ENCODE assay signal across 1 cellular context in genomic region chr3:187305881-187306280, GRCh38.
A peak's percentile ranks its signal among the peaks of the same experiment; 100 is the strongest.
TF ChIP-seq lines count a peak whose summit lies in the region.

No MANE protein-coding gene starts in this region.

TF ChIP-seq in K562, 482 proteins besides CTCF, POLR2A, EP300 and RAD21 (continued from another document):
- TF ChIP-seq TFE3 (CRISPR knock-in tag; IDR thresholded peaks at IDR 0.05) (peak; percentile 1; the same call in 1 of the 2 replicates), VEZF1 (CRISPR knock-in tag; IDR thresholded peaks at IDR 0.05) (no peak), MLLT1 (IDR thresholded peaks at IDR 0.05) (no peak), USF1 (CRISPR knock-in tag; IDR thresholded peaks at IDR 0.05) (peak; percentile 69), RAD51 (IDR thresholded peaks at IDR 0.05; ENCODE audit: borderline replicate concordance, low read depth) (peak; percentile 22; the same call in 1 of the 2 replicates), IRF9 (tag; IDR thresholded peaks at IDR 0.05) (no peak), ZNF398 (CRISPR knock-in tag; IDR thresholded peaks at IDR 0.05) (no peak), ZNF445 (CRISPR knock-in tag; IDR thresholded peaks at IDR 0.05; ENCODE audit: low read depth) (no peak), PRPF4 (IDR thresholded peaks at IDR 0.05; ENCODE audit: insufficient read depth, low read depth, low read length, poor library complexity, severe bottlenecking) (no peak)
